14 cellular contexts compared by ENCODE assay signal in the genomic region with DNA sequence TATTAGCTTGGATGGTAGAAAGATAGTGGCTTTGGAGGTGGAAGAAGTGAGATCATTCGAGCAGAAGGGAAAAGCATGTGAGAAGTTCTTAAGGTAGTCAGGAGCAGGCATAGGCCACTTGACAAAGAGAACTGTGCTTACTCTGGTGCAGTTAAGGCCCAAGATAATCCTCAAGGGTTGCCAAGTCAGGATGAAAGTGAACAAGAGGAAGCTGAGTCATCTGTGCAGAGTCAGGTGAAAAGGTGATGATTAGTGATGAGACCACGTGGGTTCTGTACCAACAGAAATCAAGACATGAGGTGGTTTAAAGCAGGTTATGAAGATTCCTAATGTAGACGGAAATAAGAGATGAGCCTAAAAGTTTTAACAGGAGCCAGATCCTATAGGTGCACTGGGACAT.
DNase-seq lines count a peak whose midpoint lies in the region; ATAC-seq and TF ChIP-seq lines count a peak whose summit lies in the region.
"Had no signal": no experiment of that assay in that cellular context is flagged by ENCODE, and none has a peak within 500 bp of the region (broad histone marks: within the 10 kb centered on the region; RNA-seq: fewer than 3 reads in every experiment).

No MANE protein-coding gene starts in this region.

- POLR2A ChIA-PET in T-cell (lab: Charles Lee) = no interaction called here

- H3K27ac Mint-ChIP-seq in T-cell = no peak overlapping the region
- H3K27ac Mint-ChIP-seq: activated naive CD4-positive, alpha-beta T cell treated with anti-CD3 and anti-CD28 coated beads, Interleukin-2, amount 50 U/mL, for 24 hours had no signal

- H3K9me3 Mint-ChIP-seq in T-cell = no peaks in the 10 kb centered on the region
- H3K9me3 Mint-ChIP-seq: activated naive CD4-positive, alpha-beta T cell treated with anti-CD3 and anti-CD28 coated beads, Interleukin-2, amount 50 U/mL, for 24 hours had no signal

- TF ChIP-seq EP300 in gastroesophageal sphincter (IDR thresholded peaks at IDR 0.05) = no peak

- no peak overlapping the region for H3K4me3 Mint-ChIP-seq in T-cell
- H3K4me3 Mint-ChIP-seq: activated naive CD4-positive, alpha-beta T cell treated with anti-CD3 and anti-CD28 coated beads, Interleukin-2, amount 50 U/mL, for 24 hours had no signal

- CTCF ChIA-PET in T-cell (lab: Charles Lee) = no interaction called here

- H3K27ac ChIP-seq in gastroesophageal sphincter = no peak overlapping the region
- H3K27ac ChIP-seq: left ventricle myocardium inferior, skin epidermis had no signal

- TF ChIP-seq CTCF in gastroesophageal sphincter (IDR thresholded peaks at IDR 0.05) = no peak
- TF ChIP-seq CTCF in BE2C (IDR thresholded peaks at IDR 0.05; ENCODE audit: low read depth, low read length) = no peak

- no peak for TF ChIP-seq POLR2A in gastroesophageal sphincter (IDR thresholded peaks at IDR 0.05)

- ATAC-seq in GM18498 (IDR thresholded peaks at IDR 0.05; ENCODE audit: unreplicated experiment) = peak; percentile 99
- ATAC-seq in GM19438 (IDR thresholded peaks at IDR 0.05; ENCODE audit: low read depth, unreplicated experiment) = peak; percentile 93
- ATAC-seq in HG02970 (IDR thresholded peaks at IDR 0.05; ENCODE audit: low FRiP score, unreplicated experiment) = peak; percentile 91
- ATAC-seq in gastroesophageal sphincter = no peak
- no peak for ATAC-seq in T-cell (replicated peaks in 1 of 4)

- 79 to 94% methylated on average over 2 to 3 of the region's 3 CpGs for WGBS in gastroesophageal sphincter (ENCODE audit: low coverage in 1 of 2), 2 donors

- no peaks in the 10 kb centered on the region for H3K36me3 ChIP-seq in gastroesophageal sphincter
- no peaks in the 10 kb centered on the region for H3K36me3 ChIP-seq in BE2C
- H3K36me3 ChIP-seq: left ventricle myocardium inferior had no signal

- H3K27me3 Mint-ChIP-seq in T-cell = no peaks in the 10 kb centered on the region
- H3K27me3 Mint-ChIP-seq: activated naive CD4-positive, alpha-beta T cell treated with anti-CD3 and anti-CD28 coated beads, Interleukin-2, amount 50 U/mL, for 24 hours had no signal

- H3K4me1 ChIP-seq in gastroesophageal sphincter = no peaks in the 10 kb centered on the region
- no peaks in the 10 kb centered on the region for H3K4me1 ChIP-seq in BE2C
- H3K4me1 ChIP-seq: Caco-2, left ventricle myocardium inferior had no signal

- no peak overlapping the region for H3K4me3 ChIP-seq in gastroesophageal sphincter
- H3K4me3 ChIP-seq in BE2C (ENCODE audit: low read depth, low read length) = no peak overlapping the region
- H3K4me3 ChIP-seq: left ventricle myocardium inferior, skin epidermis had no signal

- H3K27me3 ChIP-seq in gastroesophageal sphincter = no peaks in the 10 kb centered on the region
- H3K27me3 ChIP-seq in BE2C = no peaks in the 10 kb centered on the region

- H3K36me3 Mint-ChIP-seq in T-cell = no peaks in the 10 kb centered on the region
- H3K36me3 Mint-ChIP-seq: activated naive CD4-positive, alpha-beta T cell treated with anti-CD3 and anti-CD28 coated beads, Interleukin-2, amount 50 U/mL, for 24 hours had no signal

- DNase-seq in RPMI8226 = peak; percentile 5
- no peak for DNase-seq in T-cell
- no peak for DNase-seq in NCI-H187 treated with DMSO at 0.1 percent for 48 hours (lab: John Stamatoyannopoulos, UW)
- no peak for DNase-seq in BE2C
- DNase-seq: Caco-2, erythroblast, left ventricle myocardium inferior, NCI-H2171 had no signal

- H3K4me1 Mint-ChIP-seq in T-cell = no peaks in the 10 kb centered on the region
- H3K4me1 Mint-ChIP-seq: activated naive CD4-positive, alpha-beta T cell treated with anti-CD3 and anti-CD28 coated beads, Interleukin-2, amount 50 U/mL, for 24 hours had no signal

- H3K9me3 ChIP-seq in gastroesophageal sphincter (no peaks in the 10 kb centered on the region), BE2C (no peaks in the 10 kb centered on the region; the same call in 1 of the 2 replicates)
- H3K9me3 ChIP-seq: Caco-2, left ventricle myocardium inferior had no signal

Comparison
In these comparisons a context has a peak if more than half of its experiments do, and no peak if none do; other contexts are left out.
1. ATAC-seq: peak in GM18498 (single experiment), GM19438 (single experiment) and HG02970 (single experiment); none in gastroesophageal sphincter (single experiment) and T-cell (0 of 4).